In the genomic region with DNA sequence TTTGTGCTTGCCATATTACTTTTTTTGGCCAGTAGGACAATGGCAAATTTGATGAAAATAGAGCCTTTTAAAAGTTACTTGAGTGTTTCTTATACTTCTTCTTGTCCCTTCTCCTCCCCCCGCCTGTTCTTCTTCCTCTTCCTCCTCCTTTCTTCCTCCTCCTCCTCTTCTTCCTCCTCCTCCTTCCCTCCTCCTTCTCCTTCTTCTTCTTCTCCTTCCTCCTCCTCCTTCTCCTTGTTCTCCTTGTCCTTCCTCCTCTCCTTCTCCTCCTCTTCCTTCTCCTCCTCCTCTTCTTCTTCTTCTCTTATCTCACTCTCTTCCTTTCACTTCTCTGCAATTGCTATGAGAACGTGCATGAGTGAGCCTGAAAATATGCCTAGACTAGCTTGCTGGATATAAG, we compare ENCODE assay signal across 2 cellular contexts.
TF ChIP-seq lines count a peak whose summit lies in the region.

No MANE protein-coding gene starts in this region.

TF ChIP-seq in HepG2, 621 proteins besides CTCF, POLR2A, EP300 and RAD21:
- no peak for TF ChIP-seq ZNF782 (CRISPR knock-in tag; IDR thresholded peaks at IDR 0.05; ENCODE audit: borderline replicate concordance)
- TF ChIP-seq ZNF282 (IDR thresholded peaks at IDR 0.05; ENCODE audit: partially characterized antibody), result peak; percentile 35
TF ChIP-seq in HepG2: peak in this region for 1.

TF ChIP-seq in K562, 482 proteins besides CTCF, POLR2A, EP300 and RAD21:
- TF ChIP-seq OTX1 (CRISPR knock-in tag; IDR thresholded peaks at IDR 0.05), result 0 out of 2 replicates have a peak, but pooled peaks have one; percentile 22
- TF ChIP-seq, protein P1, sequence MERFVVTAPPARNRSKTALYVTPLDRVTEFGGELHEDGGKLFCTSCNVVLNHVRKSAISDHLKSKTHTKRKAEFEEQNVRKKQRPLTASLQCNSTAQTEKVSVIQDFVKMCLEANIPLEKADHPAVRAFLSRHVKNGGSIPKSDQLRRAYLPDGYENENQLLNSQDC (CRISPR knock-in tag; IDR thresholded peaks at IDR 0.05), result no peak
- TF ChIP-seq, protein P2, sequence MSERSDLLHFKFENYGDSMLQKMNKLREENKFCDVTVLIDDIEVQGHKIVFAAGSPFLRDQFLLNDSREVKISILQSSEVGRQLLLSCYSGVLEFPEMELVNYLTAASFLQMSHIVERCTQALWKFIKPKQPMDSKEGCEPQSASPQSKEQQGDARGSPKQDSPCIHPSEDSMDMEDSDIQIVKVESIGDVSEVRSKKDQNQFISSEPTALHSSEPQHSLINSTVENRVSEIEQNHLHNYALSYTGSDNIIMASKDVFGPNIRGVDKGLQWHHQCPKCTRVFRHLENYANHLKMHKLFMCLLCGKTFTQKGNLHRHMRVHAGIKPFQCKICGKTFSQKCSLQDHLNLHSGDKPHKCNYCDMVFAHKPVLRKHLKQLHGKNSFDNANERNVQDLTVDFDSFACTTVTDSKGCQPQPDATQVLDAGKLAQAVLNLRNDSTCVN (CRISPR knock-in tag; IDR thresholded peaks at IDR 0.05), result 0 out of 2 replicates have a peak, but pooled peaks have one; percentile 40
- TF ChIP-seq ZNF778 (CRISPR knock-in tag; IDR thresholded peaks at IDR 0.05), result no peak
- TF ChIP-seq, protein P3, sequence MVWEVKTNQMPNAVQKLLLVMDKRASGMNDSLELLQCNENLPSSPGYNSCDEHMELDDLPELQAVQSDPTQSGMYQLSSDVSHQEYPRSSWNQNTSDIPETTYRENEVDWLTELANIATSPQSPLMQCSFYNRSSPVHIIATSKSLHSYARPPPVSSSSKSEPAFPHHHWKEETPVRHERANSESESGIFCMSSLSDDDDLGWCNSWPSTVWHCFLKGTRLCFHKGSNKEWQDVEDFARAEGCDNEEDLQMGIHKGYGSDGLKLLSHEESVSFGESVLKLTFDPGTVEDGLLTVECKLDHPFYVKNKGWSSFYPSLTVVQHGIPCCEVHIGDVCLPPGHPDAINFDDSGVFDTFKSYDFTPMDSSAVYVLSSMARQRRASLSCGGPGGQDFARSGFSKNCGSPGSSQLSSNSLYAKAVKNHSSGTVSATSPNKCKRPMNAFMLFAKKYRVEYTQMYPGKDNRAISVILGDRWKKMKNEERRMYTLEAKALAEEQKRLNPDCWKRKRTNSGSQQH (CRISPR knock-in tag; IDR thresholded peaks at IDR 0.05), result 0 out of 2 replicates have a peak, but pooled peaks have one; percentile 19
- TF ChIP-seq ELF4 (CRISPR knock-in tag; IDR thresholded peaks at IDR 0.05), result 0 out of 2 replicates have a peak, but pooled peaks have one; percentile 15
- TF ChIP-seq, protein P4, sequence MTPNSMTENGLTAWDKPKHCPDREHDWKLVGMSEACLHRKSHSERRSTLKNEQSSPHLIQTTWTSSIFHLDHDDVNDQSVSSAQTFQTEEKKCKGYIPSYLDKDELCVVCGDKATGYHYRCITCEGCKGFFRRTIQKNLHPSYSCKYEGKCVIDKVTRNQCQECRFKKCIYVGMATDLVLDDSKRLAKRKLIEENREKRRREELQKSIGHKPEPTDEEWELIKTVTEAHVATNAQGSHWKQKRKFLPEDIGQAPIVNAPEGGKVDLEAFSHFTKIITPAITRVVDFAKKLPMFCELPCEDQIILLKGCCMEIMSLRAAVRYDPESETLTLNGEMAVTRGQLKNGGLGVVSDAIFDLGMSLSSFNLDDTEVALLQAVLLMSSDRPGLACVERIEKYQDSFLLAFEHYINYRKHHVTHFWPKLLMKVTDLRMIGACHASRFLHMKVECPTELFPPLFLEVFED (CRISPR knock-in tag; conservative IDR thresholded peaks at IDR 0.05), result 0 out of 2 replicates have a peak, but pooled peaks have one; percentile 35
- TF ChIP-seq FOXA3 (CRISPR knock-in tag; conservative IDR thresholded peaks at IDR 0.05 in 1 of 2, IDR thresholded peaks at IDR 0.05 in 1 of 2), result no peak
